ENCODE assay signal across 8 cellular contexts in genomic region chr22:31489632-31490495, GRCh38. TPM values are rescaled to one million over a fixed set of nuclear protein-coding genes. Genes with fewer than 3 reads are reported as not detected.
DNase-seq lines count a peak whose midpoint lies in the region; ATAC-seq and TF ChIP-seq lines count a peak whose summit lies in the region.

TSS of gene EIF4ENIF1 (minus strand) at chr22:31489842. CDS start at chr22:31488718, 1,124 bp downstream.

- in situ Hi-C loops in KBM-7 (cut with MboI; ENCODE audit: low pct_unique_long_range_greater_than_20kb, low sequenced_read_pairs), result no loop called here

- CTCF ChIA-PET in Calu3 (lab: Charles Lee), result no interaction called here

- intact Hi-C loops in Calu3 (cut with micrococcal nuclease; ENCODE audit: unreplicated experiment), result no loop called here

- H3K27ac Mint-ChIP-seq in Calu3 (ENCODE audit: unreplicated experiment) (peak within 1 kb of the TSS; percentile 96), neural crest cell (ENCODE audit: unreplicated experiment) (peak within 1 kb of the TSS; percentile 97)
- peak within 1 kb of the TSS; percentile 95 to 97 for H3K27ac Mint-ChIP-seq in stimulated activated naive CD8-positive, alpha-beta T cell treated with anti-CD3 and anti-CD28 coated beads, Interleukin-15, amount 100 ng/mL, for 72 hours

- H3K4me3 Mint-ChIP-seq in Calu3 (ENCODE audit: low read depth, unreplicated experiment) (peak within 1 kb of the TSS; percentile 99), neural crest cell (peak within 1 kb of the TSS; percentile 95)
- peak within 1 kb of the TSS; percentile 93 to 96 for H3K4me3 Mint-ChIP-seq in stimulated activated naive CD8-positive, alpha-beta T cell treated with anti-CD3 and anti-CD28 coated beads, Interleukin-15, amount 100 ng/mL, for 72 hours

- H3K9me3 Mint-ChIP-seq in Calu3 (ENCODE audit: low read depth, unreplicated experiment), result no peaks in the 10 kb centered on the region
- H3K9me3 Mint-ChIP-seq in neural crest cell, result no peaks in the 10 kb centered on the region
- no peaks in the 10 kb centered on the region for H3K9me3 Mint-ChIP-seq in stimulated activated naive CD8-positive, alpha-beta T cell treated with anti-CD3 and anti-CD28 coated beads, Interleukin-15, amount 100 ng/mL, for 72 hours

- peaks cover 22% of the 10 kb centered on the region for H3K4me1 Mint-ChIP-seq in Calu3 (ENCODE audit: low read depth, unreplicated experiment)
- H3K4me1 Mint-ChIP-seq in neural crest cell, result peaks cover 22% of the 10 kb centered on the region
- H3K4me1 Mint-ChIP-seq in stimulated activated naive CD8-positive, alpha-beta T cell treated with anti-CD3 and anti-CD28 coated beads, Interleukin-15, amount 100 ng/mL, for 72 hours, result peaks cover 53% of the 10 kb centered on the region

- peak; percentile 85 for DNase-seq in Calu3
- DNase-seq in KBM-7, result peak; percentile 78
- peak; percentile 27 for DNase-seq in SHP77 treated with DMSO at 0.1 percent for 48 hours (lab: John Stamatoyannopoulos, UW)
- DNase-seq in activated gamma-delta T cell (lab: John Stamatoyannopoulos, UW), result peak; percentile 72
- peak; percentile 89 for DNase-seq in fibroblast of villous mesenchyme (ENCODE audit: low read depth)
- peak; percentile 77 for DNase-seq in neural crest cell (ENCODE audit: low read depth, low spot score)
- peak; percentile 85 for DNase-seq in stimulated activated naive CD8-positive, alpha-beta T cell treated with anti-CD3 and anti-CD28 coated beads, Interleukin-15, amount 100 ng/mL, for 72 hours

- no TSS peak for BruUV-seq in Calu3 (replicated peaks; lab: Mats Ljungman, UMichigan)

- peak; percentile 28 for ATAC-seq in GM21526 (IDR thresholded peaks at IDR 0.05; ENCODE audit: low FRiP score, unreplicated experiment)
- ATAC-seq in stimulated activated naive CD8-positive, alpha-beta T cell treated with anti-CD3 and anti-CD28 coated beads, Interleukin-15, amount 100 ng/mL, for 72 hours, result peak; percentile 87

- no peaks in the 10 kb centered on the region for H3K27me3 Mint-ChIP-seq in Calu3 (ENCODE audit: unreplicated experiment)
- H3K27me3 Mint-ChIP-seq in neural crest cell (ENCODE audit: low read depth), result no peaks in the 10 kb centered on the region
- H3K27me3 Mint-ChIP-seq in stimulated activated naive CD8-positive, alpha-beta T cell treated with anti-CD3 and anti-CD28 coated beads, Interleukin-15, amount 100 ng/mL, for 72 hours, result no peaks in the 10 kb centered on the region

- TF ChIP-seq CTCF in Calu3 (IDR thresholded peaks at IDR 0.05; ENCODE audit: unreplicated experiment) (no peak), fibroblast of villous mesenchyme (IDR thresholded peaks at IDR 0.05; ENCODE audit: insufficient read depth, low read depth, low read length) (no peak), neural crest cell (conservative IDR thresholded peaks at IDR 0.05) (no peak)

- peak within 1 kb of the TSS; percentile 90 for H3K4me3 ChIP-seq in fibroblast of villous mesenchyme (ENCODE audit: low read depth, low read length)

- peaks cover 57% of the 10 kb centered on the region for H3K36me3 Mint-ChIP-seq in Calu3 (ENCODE audit: insufficient read depth, unreplicated experiment)
- no peaks in the 10 kb centered on the region for H3K36me3 Mint-ChIP-seq in neural crest cell (ENCODE audit: low read depth)

RNA-seq across cellular contexts. Expression of gene EIF4ENIF1, which starts in this region (rescaled TPM):
- total RNA-seq in Calu3 (2022) (27.3 and 32.0 TPM in 2 replicates), fibroblast of villous mesenchyme (13.5 and 25.0 TPM in 2 replicates), neural crest cell (47.4 and 48.1 TPM in 2 replicates)

Comparison
In these comparisons a context has a peak if more than half of its experiments do, and no peak if none do; other contexts are left out.
1. Peak in every context shown above with its lines: DNase-seq, ATAC-seq and H3K4me3 ChIP-seq.
2. DNase-seq: peak in every context shown above with its lines; median percentile 89 in fibroblast of villous mesenchyme; 85 in Calu3; 85 in stimulated activated naive CD8-positive, alpha-beta T cell treated with anti-CD3 and anti-CD28 coated beads, Interleukin-15, amount 100 ng/mL, for 72 hours; 78 in KBM-7; 77 in neural crest cell; 72 in activated gamma-delta T cell; 27 in SHP77 treated with DMSO at 0.1 percent for 48 hours.